2 cellular contexts compared by ENCODE assay signal in genomic region chr12:51086933-51087332, GRCh38.
TF ChIP-seq lines count a peak whose summit lies in the region.

No MANE protein-coding gene starts in this region.

TF ChIP-seq in HepG2, 621 proteins besides CTCF, POLR2A, EP300 and RAD21:
- TF ChIP-seq ZNF367 (CRISPR knock-in tag; IDR thresholded peaks at IDR 0.05; ENCODE audit: borderline replicate concordance) = no peak
- no peak for TF ChIP-seq RFX5 (IDR thresholded peaks at IDR 0.05; ENCODE audit: low read depth, low read length)
- peak; percentile 85 for TF ChIP-seq CEBPB (IDR thresholded peaks at IDR 0.05; ENCODE audit: borderline replicate concordance, low read depth, low read length)
- TF ChIP-seq CEBPG (CRISPR knock-in tag; IDR thresholded peaks at IDR 0.05) = peak; percentile 46

TF ChIP-seq in H1, 55 proteins besides CTCF, POLR2A, EP300 and RAD21:
- TF ChIP-seq CEBPB (IDR thresholded peaks at IDR 0.05; ENCODE audit: low read depth, low read length) = peak; percentile 85
- TF ChIP-seq SUZ12 (IDR thresholded peaks at IDR 0.05; ENCODE audit: low read length) = no peak
- TF ChIP-seq ASH2L (IDR thresholded peaks at IDR 0.05; ENCODE audit: low read length) = no peak
